ENCODE assay signal across 12 cellular contexts in genomic region chr11:65897020-65897471, GRCh38. TPM values are rescaled to one million over a fixed set of nuclear protein-coding genes. Genes with fewer than 3 reads are reported as not detected.
A peak's percentile ranks its signal among the peaks of the same experiment; 100 is the strongest.
DNase-seq lines count a peak whose midpoint lies in the region; ATAC-seq and TF ChIP-seq lines count a peak whose summit lies in the region.
"Had no signal": no experiment of that assay in that cellular context is flagged by ENCODE, and none has a peak within 500 bp of the region (broad histone marks: within the 10 kb centered on the region; RNA-seq: fewer than 3 reads in every experiment).

No MANE protein-coding gene starts in this region.

- peaks cover under 1% of the 10 kb centered on the region for H3K27me3 Mint-ChIP-seq in activated CD4-positive, alpha-beta T cell treated with anti-CD3 and anti-CD28 coated beads, Interleukin-2, amount 10 ng/mL, durations not matched to agents 7 days and 5 days

- H3K36me3 Mint-ChIP-seq in activated CD4-positive, alpha-beta T cell treated with anti-CD3 and anti-CD28 coated beads, Interleukin-2, amount 10 ng/mL, durations not matched to agents 7 days and 5 days (ENCODE audit: low read depth) = peaks cover 5% of the 10 kb centered on the region

- no peak overlapping the region for H3K4me3 Mint-ChIP-seq in activated CD4-positive, alpha-beta T cell treated with anti-CD3 and anti-CD28 coated beads, Interleukin-2, amount 10 ng/mL, durations not matched to agents 7 days and 5 days

- H3K27ac Mint-ChIP-seq in activated CD4-positive, alpha-beta T cell treated with anti-CD3 and anti-CD28 coated beads, Interleukin-2, amount 10 ng/mL, durations not matched to agents 7 days and 5 days = peak overlapping the region; percentile 41

- H3K9me3 Mint-ChIP-seq in activated CD4-positive, alpha-beta T cell treated with anti-CD3 and anti-CD28 coated beads, Interleukin-2, amount 10 ng/mL, durations not matched to agents 7 days and 5 days = no peaks in the 10 kb centered on the region

- peak overlapping the region; percentile 96 for H3K27ac ChIP-seq in RWPE2 (ENCODE audit: poor library complexity, severe bottlenecking)

- no peaks in the 10 kb centered on the region for H3K9me3 ChIP-seq in RWPE2 (ENCODE audit: severe bottlenecking)

- H3K4me3 ChIP-seq in RWPE2 (ENCODE audit: severe bottlenecking) = no peak overlapping the region
- peak overlapping the region; percentile 14 for H3K4me3 ChIP-seq in fibroblast of the aortic adventitia (ENCODE audit: low read depth, low read length)

- no peaks in the 10 kb centered on the region for H3K27me3 ChIP-seq in RWPE2 (ENCODE audit: insufficient read depth, poor library complexity, severe bottlenecking)

- CTCF ChIA-PET in activated CD4-positive, alpha-beta T cell treated with anti-CD3 and anti-CD28 coated beads, Interleukin-2, amount 10 ng/mL, durations not matched to agents 7 days and 5 days (lab: Charles Lee) = interaction anchor here (24.0 to 24.2 kb wide), 2 partner anchors 8 to 27 kb away, joined by 340 to 590 read pairs; partner anchors contain the start of genes CCDC85B, CFL1, CTSW and EFEMP2

- H3K4me1 ChIP-seq in RWPE2 (ENCODE audit: insufficient read depth, poor library complexity, severe bottlenecking) = peaks cover 29% of the 10 kb centered on the region

- POLR2A ChIA-PET in activated CD4-positive, alpha-beta T cell treated with anti-CD3 and anti-CD28 coated beads, Interleukin-2, amount 10 ng/mL, durations not matched to agents 7 days and 5 days (lab: Charles Lee) = no interaction called here

- TF ChIP-seq CTCF in RWPE2 (IDR thresholded peaks at IDR 0.05; ENCODE audit: poor library complexity, severe bottlenecking) = no peak
- TF ChIP-seq CTCF in fibroblast of the aortic adventitia (IDR thresholded peaks at IDR 0.05; ENCODE audit: insufficient read depth, low read length) = no peak

- H3K36me3 ChIP-seq in RWPE2 (ENCODE audit: low read depth) = peaks cover 61% of the 10 kb centered on the region

- ATAC-seq in RWPE2 (ENCODE audit: low read depth) (no peak), GM21723 (IDR thresholded peaks at IDR 0.05; ENCODE audit: unreplicated experiment) (no peak)

- DNase-seq in activated CD4-positive, alpha-beta T cell treated with anti-CD3 and anti-CD28 coated beads, Interleukin-2, amount 10 ng/mL, durations not matched to agents 7 days and 5 days = no peak
- no peak for DNase-seq in activated CD4-positive, alpha-beta T cell treated with anti-CD3 and anti-CD28 coated beads for 1 hour
- DNase-seq in RWPE2 (ENCODE audit: low spot score) (no peak), fibroblast of the aortic adventitia (ENCODE audit: low read depth) (peak; percentile 49), HuH-7 (ENCODE audit: low spot score) (no peak)
- DNase-seq: ACHN; activated CD8-positive, alpha-beta memory T cell treated with anti-CD3 and anti-CD28 coated beads, Interleukin-2, amount 50 U/mL, for 48 hours; caudate nucleus; NCI-H1048; stimulated activated CD4-positive, alpha-beta T cell treated with anti-CD3 and anti-CD28 coated beads, Interleukin-15, amount 100 ng/mL, for 24 hours had no signal

- H3K4me1 Mint-ChIP-seq in activated CD4-positive, alpha-beta T cell treated with anti-CD3 and anti-CD28 coated beads, Interleukin-2, amount 10 ng/mL, durations not matched to agents 7 days and 5 days = peaks cover 55% of the 10 kb centered on the region

RNA-seq across cellular contexts. Expression of gene FOSL1, which starts 3.1 kb away (rescaled TPM):
- 1 to 10 TPM; 1.7 to 2.0 TPM for total RNA-seq in activated CD4-positive, alpha-beta T cell treated with anti-CD3 and anti-CD28 coated beads, Interleukin-2, amount 10 ng/mL, durations not matched to agents 7 days and 5 days
- total RNA-seq in fibroblast of the aortic adventitia (ENCODE audit: low replicate concordance) = 11.4 and 73.9 TPM in 2 replicates

RNA-seq across cellular contexts. Expression of gene CCDC85B, which starts 6.6 kb away (rescaled TPM):
- total RNA-seq in activated CD4-positive, alpha-beta T cell treated with anti-CD3 and anti-CD28 coated beads, Interleukin-2, amount 10 ng/mL, durations not matched to agents 7 days and 5 days = 10 to 100 TPM; 39.4 to 56.7 TPM
- 75.0 and 288 TPM in 2 replicates for total RNA-seq in fibroblast of the aortic adventitia (ENCODE audit: low replicate concordance)

RNA-seq across cellular contexts. Expression of gene FIBP, which starts 8.8 kb away (rescaled TPM):
- 100 to 1,000 TPM in 1 of 2 experiments, 10 to 100 TPM in 1; 94.7 to 112 TPM for total RNA-seq in activated CD4-positive, alpha-beta T cell treated with anti-CD3 and anti-CD28 coated beads, Interleukin-2, amount 10 ng/mL, durations not matched to agents 7 days and 5 days
- total RNA-seq in fibroblast of the aortic adventitia (ENCODE audit: low replicate concordance) = 71.7 and 157 TPM in 2 replicates

RNA-seq across cellular contexts. Expression of gene CTSW, which starts 17.4 kb away (rescaled TPM):
- 10 to 100 TPM; 22.9 to 23.6 TPM for total RNA-seq in activated CD4-positive, alpha-beta T cell treated with anti-CD3 and anti-CD28 coated beads, Interleukin-2, amount 10 ng/mL, durations not matched to agents 7 days and 5 days
- not detected in 2 replicates for total RNA-seq in fibroblast of the aortic adventitia (ENCODE audit: low replicate concordance)
- total RNA-seq: OCI-LY7 had no signal

RNA-seq across cellular contexts. Expression of gene C11orf68, which starts 21.8 kb away (rescaled TPM):
- 10 to 100 TPM; 32.7 to 36.3 TPM for total RNA-seq in activated CD4-positive, alpha-beta T cell treated with anti-CD3 and anti-CD28 coated beads, Interleukin-2, amount 10 ng/mL, durations not matched to agents 7 days and 5 days
- 9.6 and 44.8 TPM in 2 replicates for total RNA-seq in fibroblast of the aortic adventitia (ENCODE audit: low replicate concordance)
